ENCODE assay signal across 10 cellular contexts in the genomic region with DNA sequence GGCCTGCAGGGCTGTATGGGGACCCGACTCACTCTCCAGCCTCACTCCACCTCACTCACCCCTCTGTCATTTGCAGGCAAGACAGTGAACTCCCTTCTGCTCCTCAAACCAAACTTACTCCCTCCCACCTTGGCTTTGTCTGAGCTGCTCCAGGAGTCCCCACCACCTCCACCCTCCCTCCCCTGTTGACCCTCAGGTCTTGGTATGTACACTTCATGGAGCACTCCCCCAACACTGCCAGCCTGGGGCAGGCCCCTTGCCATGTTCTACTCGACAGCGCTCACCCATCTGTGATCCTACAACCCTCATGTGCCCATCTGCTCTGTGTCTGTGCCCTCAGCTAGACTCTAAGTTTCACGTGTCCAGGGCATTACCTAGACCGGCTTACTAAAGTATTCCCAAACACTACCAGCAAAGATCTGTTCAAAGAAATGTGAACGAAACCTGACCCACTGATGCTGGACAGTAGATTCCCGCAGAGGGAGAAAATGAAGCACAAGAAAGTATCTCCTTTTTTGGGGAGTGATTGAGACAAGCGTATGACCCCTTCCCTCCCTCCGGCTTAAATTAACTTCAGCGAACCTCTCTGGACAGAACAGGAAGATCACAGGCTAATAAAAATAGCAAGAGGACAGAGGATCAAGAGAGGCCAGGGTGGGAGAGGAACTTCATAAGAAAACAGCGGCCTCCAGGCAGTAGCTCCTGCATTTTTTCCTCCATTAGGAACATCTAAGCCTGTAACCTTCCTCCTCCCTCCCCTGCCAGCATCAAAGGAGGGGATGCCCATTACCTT.
A peak's percentile ranks its signal among the peaks of the same experiment; 100 is the strongest.
DNase-seq lines count a peak whose midpoint lies in the region; ATAC-seq and TF ChIP-seq lines count a peak whose summit lies in the region.
"Had no signal": no experiment of that assay in that cellular context is flagged by ENCODE, and none has a peak within 500 bp of the region (broad histone marks: within the 10 kb centered on the region; RNA-seq: fewer than 3 reads in every experiment).

No MANE protein-coding gene starts in this region.

- no peaks in the 10 kb centered on the region for H3K27me3 ChIP-seq in CD4-positive, CD25-positive, alpha-beta regulatory T cell (ENCODE audit: control insufficient read depth, insufficient read depth, low read length)
- H3K27me3 ChIP-seq in Karpas-422 (ENCODE audit: low read length): no peaks in the 10 kb centered on the region
- H3K27me3 ChIP-seq in esophagus muscularis mucosa: no peaks in the 10 kb centered on the region
- H3K27me3 ChIP-seq in PC-9 (ENCODE audit: insufficient read depth, low read depth): no peaks in the 10 kb centered on the region

- intact Hi-C loops in esophagus muscularis mucosa (cut with DNase I): no loop called here
- intact Hi-C loops in PC-9 (cut with micrococcal nuclease; ENCODE audit: unreplicated experiment): no loop called here

- 64% methylated on average over 11 of the region's 11 CpGs for WGBS in esophagus muscularis mucosa

- TF ChIP-seq EP300 in esophagus muscularis mucosa (IDR thresholded peaks at IDR 0.05): no peak

- peaks cover 38% of the 10 kb centered on the region for H3K36me3 Mint-ChIP-seq in CD4-positive, CD25-positive, alpha-beta regulatory T cell
- peaks cover 34% of the 10 kb centered on the region for H3K36me3 Mint-ChIP-seq in osteocyte (ENCODE audit: unreplicated experiment)

- DNase-seq in CD4-positive, CD25-positive, alpha-beta regulatory T cell: no peak
- no peak for DNase-seq in Karpas-422
- DNase-seq in esophagus muscularis mucosa (ENCODE audit: extremely low spot score): no peak
- DNase-seq in osteocyte (ENCODE audit: extremely low spot score, unreplicated experiment): no peak
- DNase-seq in PC-9: no peak
- DNase-seq in retina: no peak
- DNase-seq: central memory CD4-positive, alpha-beta T cell; NCI-H1105 had no signal

- no peaks in the 10 kb centered on the region for H3K9me3 Mint-ChIP-seq in CD4-positive, CD25-positive, alpha-beta regulatory T cell
- H3K9me3 Mint-ChIP-seq in osteocyte (ENCODE audit: unreplicated experiment): peaks cover 4% of the 10 kb centered on the region

- CTCF ChIA-PET in PC-9 (lab: Charles Lee): no interaction called here

- POLR2A ChIA-PET in PC-9 (lab: Charles Lee; ENCODE audit: unreplicated experiment): no interaction called here

- no peak overlapping the region for H3K27ac ChIP-seq in CD4-positive, CD25-positive, alpha-beta regulatory T cell (ENCODE audit: insufficient read depth, low read length, poor library complexity, severe bottlenecking)
- peak overlapping the region; percentile 34 for H3K27ac ChIP-seq in Karpas-422 (ENCODE audit: low read length)
- H3K27ac ChIP-seq in esophagus muscularis mucosa (replicated peaks in 1 of 4): peak overlapping the region; percentile 82 to 85 (median 84)
- no peak overlapping the region for H3K27ac ChIP-seq in PC-9

- peaks cover 13% of the 10 kb centered on the region for H3K36me3 ChIP-seq in CD4-positive, CD25-positive, alpha-beta regulatory T cell (ENCODE audit: control insufficient read depth, insufficient read depth, low read length)
- H3K36me3 ChIP-seq in Karpas-422 (ENCODE audit: insufficient read depth, low read length) (peaks cover 60% of the 10 kb centered on the region), esophagus muscularis mucosa (no peaks in the 10 kb centered on the region), PC-9 (ENCODE audit: low read depth) (no peaks in the 10 kb centered on the region)

- H4K20me1 ChIP-seq in Karpas-422 (ENCODE audit: insufficient read depth, low read depth, low read length) (peaks cover 7% of the 10 kb centered on the region; the same call in 1 of the 2 replicates), PC-9 (ENCODE audit: insufficient read depth) (no peaks in the 10 kb centered on the region)

- no TSS peak for BruUV-seq in PC-9 (replicated peaks; lab: Mats Ljungman, UMichigan)

- ATAC-seq in CD4-positive, CD25-positive, alpha-beta regulatory T cell (ENCODE audit: low read depth in 2 of 2): no peak
- ATAC-seq in GM18909 (IDR thresholded peaks at IDR 0.05; ENCODE audit: poor library complexity, unreplicated experiment): no peak
- ATAC-seq in HG03280 (IDR thresholded peaks at IDR 0.05; ENCODE audit: unreplicated experiment): no peak

- H3K4me1 ChIP-seq in CD4-positive, CD25-positive, alpha-beta regulatory T cell (ENCODE audit: control insufficient read depth, insufficient read depth, low read length, poor library complexity, severe bottlenecking): no peaks in the 10 kb centered on the region
- peaks cover 19% of the 10 kb centered on the region for H3K4me1 ChIP-seq in Karpas-422 (ENCODE audit: low read length)
- peaks cover 32 to 65% (median 60%) of the 10 kb centered on the region in 4 donors for H3K4me1 ChIP-seq in esophagus muscularis mucosa
- no peaks in the 10 kb centered on the region for H3K4me1 ChIP-seq in PC-9 (replicated peaks; ENCODE audit: insufficient read depth)

- TF ChIP-seq POLR2A in esophagus muscularis mucosa (IDR thresholded peaks at IDR 0.05; ENCODE audit: low read depth): no peak

- H2AFZ ChIP-seq in Karpas-422 (ENCODE audit: low read length): no peak overlapping the region
- H2AFZ ChIP-seq in PC-9: no peak overlapping the region

- no peak overlapping the region for H3K4me2 ChIP-seq in Karpas-422 (ENCODE audit: low read depth, low read length, poor library complexity, severe bottlenecking)
- no peak overlapping the region for H3K4me2 ChIP-seq in PC-9

- peak overlapping the region in 2 of 3 donors; percentile 56 to 62 for H3K27ac Mint-ChIP-seq in CD4-positive, CD25-positive, alpha-beta regulatory T cell
- peak overlapping the region; percentile 80 for H3K27ac Mint-ChIP-seq in osteocyte (ENCODE audit: unreplicated experiment)

- H3K4me1 Mint-ChIP-seq in CD4-positive, CD25-positive, alpha-beta regulatory T cell: peaks cover 18 to 52% (median 36%) of the 10 kb centered on the region in 4 donors
- peaks cover 49% of the 10 kb centered on the region for H3K4me1 Mint-ChIP-seq in osteocyte (ENCODE audit: unreplicated experiment)

- H3K79me2 ChIP-seq in Karpas-422 (ENCODE audit: low read length): peaks cover 88% of the 10 kb centered on the region
- H3K79me2 ChIP-seq in PC-9 (ENCODE audit: low read depth): no peaks in the 10 kb centered on the region

- no peaks in the 10 kb centered on the region for H3K9me2 ChIP-seq in Karpas-422 (replicated peaks; ENCODE audit: insufficient read depth, low read length)
- H3K9me2 ChIP-seq in PC-9 (ENCODE audit: insufficient read depth): no peaks in the 10 kb centered on the region

- H3K4me3 Mint-ChIP-seq in CD4-positive, CD25-positive, alpha-beta regulatory T cell: no peak overlapping the region
- H3K4me3 Mint-ChIP-seq in osteocyte (ENCODE audit: unreplicated experiment): peak overlapping the region; percentile 42

- no peak for TF ChIP-seq CTCF in esophagus muscularis mucosa (IDR thresholded peaks at IDR 0.05)
- TF ChIP-seq CTCF in osteocyte (IDR thresholded peaks at IDR 0.05): no peak
- no peak for TF ChIP-seq CTCF in PC-9 (conservative IDR thresholded peaks at IDR 0.05)

- H3K27me3 Mint-ChIP-seq in CD4-positive, CD25-positive, alpha-beta regulatory T cell: no peaks in the 10 kb centered on the region
- H3K27me3 Mint-ChIP-seq in osteocyte (ENCODE audit: unreplicated experiment): no peaks in the 10 kb centered on the region

- H3K9ac ChIP-seq in Karpas-422 (ENCODE audit: low read length): no peak overlapping the region

- no peaks in the 10 kb centered on the region for H3K9me3 ChIP-seq in CD4-positive, CD25-positive, alpha-beta regulatory T cell (ENCODE audit: control insufficient read depth in 2 of 2, low read length in 2 of 2)
- H3K9me3 ChIP-seq in Karpas-422 (ENCODE audit: low read length) (no peaks in the 10 kb centered on the region), esophagus muscularis mucosa (no peaks in the 10 kb centered on the region), PC-9 (ENCODE audit: insufficient read depth, low read depth) (peaks cover 5% of the 10 kb centered on the region; the same call in 1 of the 2 replicates)

- H3F3A ChIP-seq in PC-9 (ENCODE audit: insufficient read depth, low read depth): no peaks in the 10 kb centered on the region

- no peak overlapping the region for H3K4me3 ChIP-seq in CD4-positive, CD25-positive, alpha-beta regulatory T cell (ENCODE audit: low read depth, low read length)
- no peak overlapping the region for H3K4me3 ChIP-seq in Karpas-422 (ENCODE audit: low read length)
- no peak overlapping the region for H3K4me3 ChIP-seq in esophagus muscularis mucosa
- H3K4me3 ChIP-seq in PC-9: no peak overlapping the region

Comparison
In these comparisons a context has a peak if more than half of its experiments do, and no peak if none do; other contexts are left out.
1. H3K27ac ChIP-seq: peak in Karpas-422 (single experiment) and esophagus muscularis mucosa (4 of 4); none in CD4-positive, CD25-positive, alpha-beta regulatory T cell (single experiment) and PC-9 (single experiment).